8 cellular contexts compared by ENCODE assay signal in genomic region chr4:110518889-110519490, GRCh38. TPM values are rescaled to one million over a fixed set of nuclear protein-coding genes. Genes with fewer than 3 reads are reported as not detected.
DNase-seq lines count a peak whose midpoint lies in the region; ATAC-seq, FAIRE-seq and TF ChIP-seq lines count a peak whose summit lies in the region.

No MANE protein-coding gene starts in this region.

- 47 to 66% methylated on average over 2 of the region's 2 CpGs for WGBS in pancreas, 2 donors

- intact Hi-C loops in dorsolateral prefrontal cortex (cut with DNase I), result loop anchor here in 1 of 2 donors (5.0 to 10.0 kb wide), 2 partner anchors 304 to 512 kb away; no protein-coding TSS in a partner anchor
- intact Hi-C loops in pancreas (cut with DNase I), result loop anchor here in 2 of 3 donors (5.0 to 10.0 kb wide), 2 partner anchors 514 to 522 kb away; no protein-coding TSS in a partner anchor

- H3K4me1 ChIP-seq in pancreas, result peaks cover 0 to 5% (median 0%) of the 10 kb centered on the region in 3 donors

- TF ChIP-seq CTCF in AG04450 (IDR thresholded peaks at IDR 0.05; ENCODE audit: low read depth, low read length), result peak; percentile 82
- TF ChIP-seq CTCF in dorsolateral prefrontal cortex (IDR thresholded peaks at IDR 0.05 in 54 of 56, conservative IDR thresholded peaks at IDR 0.05 in 2 of 56; ENCODE audit: low read depth in 1 of 56, partially characterized antibody in 56 of 56), result peak; percentile 28 to 80 (median 67)
- TF ChIP-seq CTCF in pancreas (IDR thresholded peaks at IDR 0.05), result peak; percentile 34 to 62 (median 46)

- H3K4me3 ChIP-seq in AG04450 (ENCODE audit: low read depth, low read length), result no peak overlapping the region
- no peak overlapping the region for H3K4me3 ChIP-seq in dorsolateral prefrontal cortex
- H3K4me3 ChIP-seq in pancreas, result no peak overlapping the region

- FAIRE-seq in G401.6 (lab: Jason Lieb, UNC) (peak; percentile 81), RCC 7860 (lab: Jason Lieb, UNC) (peak; percentile 64), pancreas (lab: Jason Lieb, UNC) (peak; percentile 84), H54 (lab: Jason Lieb, UNC) (no peak)

- no peaks in the 10 kb centered on the region for H3K9me3 ChIP-seq in AG04450 (ENCODE audit: control insufficient read depth, insufficient read depth, low read length)
- no peaks in the 10 kb centered on the region for H3K9me3 ChIP-seq in pancreas

- no peak for TF ChIP-seq POLR2A in H54 (IDR thresholded peaks at IDR 0.05; ENCODE audit: low read depth, low read length)

- H3K36me3 ChIP-seq in pancreas, result no peaks in the 10 kb centered on the region

- H3K27ac ChIP-seq in AG04450 (ENCODE audit: low read depth, low read length) (no peak overlapping the region), dorsolateral prefrontal cortex (no peak overlapping the region), pancreas (no peak overlapping the region)

- ATAC-seq in pancreas (no peak), HG02884 (IDR thresholded peaks at IDR 0.05; ENCODE audit: unreplicated experiment) (no peak)

- H3K27me3 ChIP-seq in AG04450 (ENCODE audit: control insufficient read depth, insufficient read depth, low read length) (no peaks in the 10 kb centered on the region), dorsolateral prefrontal cortex (peaks cover 0 to 8% (median 0%) of the 10 kb centered on the region in 45 donors), pancreas (no peaks in the 10 kb centered on the region)

- POLR2A ChIA-PET in AG04450 (lab: Yijun Ruan, JAX), result no interaction called here

- CTCF ChIA-PET in AG04450 (lab: Charles Lee), result interaction anchor here (0.5 to 14.6 kb wide), 21 partner anchors 8 to 1555 kb away, joined by 3 to 818 read pairs (median 6); no protein-coding TSS in a partner anchor

- DNase-seq in AG04450 (ENCODE audit: low read depth, low spot score) (no peak), RCC 7860 (ENCODE audit: low spot score) (no peak), dorsolateral prefrontal cortex (peak in 1 of 10 donors; percentile 4), pancreas (peak in 1 of 6 donors; percentile 23), DMS114 treated with DMSO at 0.1 percent for 48 hours (lab: John Stamatoyannopoulos, UW; ENCODE audit: unreplicated experiment) (no peak), H54 (ENCODE audit: insufficient read length, low spot score) (no peak)

RNA-seq across cellular contexts. Expression of gene ENPEP, which starts 43.0 kb away (rescaled TPM):
- 0.14 and 0.33 TPM in 2 replicates for polyA plus RNA-seq in AG04450 (2011; rRNA removed)
- 0.05 and 0.09 TPM in 2 replicates for polyA minus RNA-seq in AG04450 (2011; rRNA and poly(A)+ RNA removed)
- 1 to 10 TPM in 98 of 120 experiments, under 1 TPM in 22; 0.39 to 5.9 (median 1.7) TPM for total RNA-seq in dorsolateral prefrontal cortex
- 1 to 10 TPM in 2 of 6 donors, under 1 TPM in 4; 0.64 to 2.3 (median 0.75) TPM for total RNA-seq in pancreas
- 1 to 10 TPM in 1 of 2 donors, under 1 TPM in 1; 0.27 to 3.1 TPM for polyA plus RNA-seq in pancreas
